ENCODE assay signal across 10 cellular contexts in the genomic region with DNA sequence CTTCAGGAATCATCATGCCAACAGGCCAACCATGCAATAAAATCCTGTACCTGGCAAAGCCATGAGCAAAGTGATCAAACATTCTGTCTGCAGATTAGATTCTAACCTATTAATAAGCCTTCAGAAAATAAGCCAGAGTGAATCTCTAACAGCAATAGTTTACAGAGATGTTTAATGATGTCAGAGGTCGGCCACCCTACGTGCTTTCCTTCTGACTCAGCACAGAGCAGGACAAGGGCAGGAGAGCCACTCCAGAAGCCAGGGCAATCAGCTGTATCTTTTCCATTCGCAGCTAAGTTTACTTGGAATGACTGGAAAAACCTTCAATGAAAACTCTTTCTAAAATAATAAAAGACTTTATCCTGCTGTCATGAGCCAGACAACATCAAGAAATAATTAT. TPM values are rescaled to one million over a fixed set of nuclear protein-coding genes. Genes with fewer than 3 reads are reported as not detected.
DNase-seq lines count a peak whose midpoint lies in the region; ATAC-seq lines count a peak whose summit lies in the region.
"Had no signal": no experiment of that assay in that cellular context is flagged by ENCODE, and none has a peak within 500 bp of the region (broad histone marks: within the 10 kb centered on the region; RNA-seq: fewer than 3 reads in every experiment).

No MANE protein-coding gene starts in this region.

- H3K4me1 ChIP-seq in rectal smooth muscle tissue (ENCODE audit: control insufficient read depth, insufficient read depth, low read length), result peaks cover 24% of the 10 kb centered on the region

- no peak overlapping the region for H3K9ac ChIP-seq in rectal smooth muscle tissue (ENCODE audit: low read length)

- no peaks in the 10 kb centered on the region for H3K4me1 Mint-ChIP-seq in activated naive CD4-positive, alpha-beta T cell treated with anti-CD3 and anti-CD28 coated beads for 36 hours (ENCODE audit: low read depth)
- no peaks in the 10 kb centered on the region for H3K4me1 Mint-ChIP-seq in activated T-helper 17 cell treated with anti-CD3 and anti-CD28 coated beads, Interleukin-2, amount 50 U/mL, for 72 hours

- H3K27ac ChIP-seq in rectal smooth muscle tissue (ENCODE audit: low read depth, low read length), result peak overlapping the region; percentile 66

- H3K36me3 Mint-ChIP-seq in activated naive CD4-positive, alpha-beta T cell treated with anti-CD3 and anti-CD28 coated beads for 36 hours (ENCODE audit: low read depth), result no peaks in the 10 kb centered on the region
- no peaks in the 10 kb centered on the region for H3K36me3 Mint-ChIP-seq in activated T-helper 17 cell treated with anti-CD3 and anti-CD28 coated beads, Interleukin-2, amount 50 U/mL, for 72 hours (ENCODE audit: low read depth)

- DNase-seq in ELR (ENCODE audit: low read depth), result peak; percentile 86
- DNase-seq in T1000 (lab: John Stamatoyannopoulos, UW), result peak; percentile 64
- peak; percentile 90 for DNase-seq in glomerular visceral epithelial cell (ENCODE audit: extremely low spot score)
- DNase-seq in nucleus accumbens (lab: John Stamatoyannopoulos, UW), result no peak
- DNase-seq in activated naive CD4-positive, alpha-beta T cell treated with anti-CD3 and anti-CD28 coated beads for 36 hours, result no peak
- no peak for DNase-seq in UCSD-AML1 (lab: John Stamatoyannopoulos, UW; ENCODE audit: unreplicated experiment)
- DNase-seq: COR-L47 had no signal

- intact Hi-C loops in activated naive CD4-positive, alpha-beta T cell treated with anti-CD3 and anti-CD28 coated beads for 36 hours (cut with micrococcal nuclease), result no loop called here

- H3K27me3 Mint-ChIP-seq in activated naive CD4-positive, alpha-beta T cell treated with anti-CD3 and anti-CD28 coated beads for 36 hours (ENCODE audit: low read depth), result peaks cover 2% of the 10 kb centered on the region
- H3K27me3 Mint-ChIP-seq in activated T-helper 17 cell treated with anti-CD3 and anti-CD28 coated beads, Interleukin-2, amount 50 U/mL, for 72 hours, result peaks cover 10% of the 10 kb centered on the region

- no peak for ATAC-seq in activated T-helper 17 cell treated with anti-CD3 and anti-CD28 coated beads, Interleukin-2, amount 50 U/mL, for 72 hours (replicated peaks)

- H3K27ac Mint-ChIP-seq in activated naive CD4-positive, alpha-beta T cell treated with anti-CD3 and anti-CD28 coated beads for 36 hours, result no peak overlapping the region
- no peak overlapping the region for H3K27ac Mint-ChIP-seq in activated T-helper 17 cell treated with anti-CD3 and anti-CD28 coated beads, Interleukin-2, amount 50 U/mL, for 72 hours
- H3K27ac Mint-ChIP-seq: dendritic cell treated with granulocyte-macrophage colony-stimulating factor and Interleukin-4, amounts not matched to agents 40 ng/mL and 50 ng/mL, for 4 days had no signal

- CTCF ChIA-PET in activated naive CD4-positive, alpha-beta T cell treated with anti-CD3 and anti-CD28 coated beads for 36 hours (lab: Charles Lee), result no interaction called here

- H3K4me3 ChIP-seq in rectal smooth muscle tissue (ENCODE audit: low read length), result no peak overlapping the region

- no peaks in the 10 kb centered on the region for H3K27me3 ChIP-seq in rectal smooth muscle tissue (ENCODE audit: control insufficient read depth, insufficient read depth, low read length)

- no peak overlapping the region for H3K4me3 Mint-ChIP-seq in activated naive CD4-positive, alpha-beta T cell treated with anti-CD3 and anti-CD28 coated beads for 36 hours
- no peak overlapping the region for H3K4me3 Mint-ChIP-seq in activated T-helper 17 cell treated with anti-CD3 and anti-CD28 coated beads, Interleukin-2, amount 50 U/mL, for 72 hours
- H3K4me3 Mint-ChIP-seq: dendritic cell treated with granulocyte-macrophage colony-stimulating factor and Interleukin-4, amounts not matched to agents 40 ng/mL and 50 ng/mL, for 4 days had no signal

- no peaks in the 10 kb centered on the region for H3K9me3 Mint-ChIP-seq in activated naive CD4-positive, alpha-beta T cell treated with anti-CD3 and anti-CD28 coated beads for 36 hours
- no peaks in the 10 kb centered on the region for H3K9me3 Mint-ChIP-seq in activated T-helper 17 cell treated with anti-CD3 and anti-CD28 coated beads, Interleukin-2, amount 50 U/mL, for 72 hours
- H3K9me3 Mint-ChIP-seq: dendritic cell treated with granulocyte-macrophage colony-stimulating factor and Interleukin-4, amounts not matched to agents 40 ng/mL and 50 ng/mL, for 4 days had no signal

- H3K36me3 ChIP-seq in rectal smooth muscle tissue (ENCODE audit: control insufficient read depth, insufficient read depth, low read length), result no peaks in the 10 kb centered on the region

RNA-seq across cellular contexts. Expression of gene COL8A1, which starts 13.2 kb away (rescaled TPM):
- under 1 TPM; 0.07 to 0.12 TPM for total RNA-seq in activated naive CD4-positive, alpha-beta T cell treated with anti-CD3 and anti-CD28 coated beads for 36 hours
- under 1 TPM in 1 of 2 donors, not detected in 1; 0.09 TPM for total RNA-seq in activated T-helper 17 cell treated with anti-CD3 and anti-CD28 coated beads, Interleukin-2, amount 50 U/mL, for 72 hours

Comparison
In these comparisons a context has a peak if more than half of its experiments do, and no peak if none do; other contexts are left out.
1. DNase-seq: peak in ELR (single experiment), T1000 (single experiment) and glomerular visceral epithelial cell (single experiment); none in nucleus accumbens (0 of 56), activated naive CD4-positive, alpha-beta T cell treated with anti-CD3 and anti-CD28 coated beads for 36 hours (single experiment) and UCSD-AML1 (single experiment).